8 cellular contexts compared by ENCODE assay signal in genomic region chr4:1348014-1348513, GRCh38. TPM values are rescaled to one million over a fixed set of nuclear protein-coding genes. Genes with fewer than 3 reads are reported as not detected.
A peak's percentile ranks its signal among the peaks of the same experiment; 100 is the strongest.
DNase-seq lines count a peak whose midpoint lies in the region; ATAC-seq and TF ChIP-seq lines count a peak whose summit lies in the region.

No MANE protein-coding gene starts in this region.

- H3K4me2 ChIP-seq in mammary epithelial cell (ENCODE audit: insufficient read depth, low read depth, low read length), result peak overlapping the region; percentile 89

- peak overlapping the region; percentile 65 to 77 (median 67) for H3K4me3 ChIP-seq in mammary epithelial cell (replicated peaks in 1 of 3; ENCODE audit: insufficient read depth in 1 of 3, low read depth in 2 of 3, low read length in 3 of 3)
- H3K4me3 ChIP-seq in mesodermal cell (ENCODE audit: extremely low read depth, insufficient read depth, low read length, poor library complexity, severe bottlenecking), result peak overlapping the region; percentile 67
- H3K4me3 ChIP-seq in vagina, result peak overlapping the region; percentile 76 to 96

- TF ChIP-seq CTCF in mammary epithelial cell (conservative IDR thresholded peaks at IDR 0.05 in 1 of 2, IDR thresholded peaks at IDR 0.05 in 1 of 2; ENCODE audit: extremely low read depth in 1 of 2, insufficient read depth in 1 of 2, low read depth in 1 of 2, low read length in 2 of 2), result no peak
- TF ChIP-seq CTCF in vagina (IDR thresholded peaks at IDR 0.05), result no peak

- 71% methylated on average over 12 of the region's 12 CpGs for WGBS in mammary epithelial cell (ENCODE audit: low coverage, missing lambda C conversion rate)
- WGBS in mesodermal cell (ENCODE audit: insufficient coverage in 2 of 2), 2 experiments, result 83 to 93% methylated on average over 9 to 10 of the region's 12 CpGs

- dilution Hi-C loops in mammary epithelial cell (cut with HindIII; ENCODE audit: low sequenced_read_pairs), result loop anchor here (5.0 kb wide), 2 partner anchors 36 to 39 kb away; no protein-coding TSS in a partner anchor

- H3K36me3 ChIP-seq in mammary epithelial cell (ENCODE audit: insufficient read depth, low read length), result peaks cover 7% of the 10 kb centered on the region
- H3K36me3 ChIP-seq in mesodermal cell (ENCODE audit: control insufficient read depth, insufficient read depth, low read length), result peaks cover 15% of the 10 kb centered on the region
- peaks cover 0 to 13% of the 10 kb centered on the region in 2 donors for H3K36me3 ChIP-seq in vagina

- CTCF ChIA-PET in mammary epithelial cell (lab: Charles Lee; ENCODE audit: low non-redundant PET), result no interaction called here

- TSS peak; percentile 69 for BruUV-seq in mammary epithelial cell (replicated peaks; lab: Mats Ljungman, UMichigan)

- intact Hi-C loops in Right ventricle myocardium inferior (cut with DNase I), result no loop called here
- intact Hi-C loops in left ventricle myocardium superior (cut with micrococcal nuclease), result no loop called here
- intact Hi-C loops in mammary epithelial cell (cut with micrococcal nuclease), result loop anchor here (5.0 to 10.0 kb wide), 2 partner anchors 276 to 377 kb away; partner anchors contain the start of genes TACC3 and TMEM129
- intact Hi-C loops in vagina (cut with DNase I), result no loop called here

- peak overlapping the region; percentile 89 for H3K27ac ChIP-seq in mammary epithelial cell (ENCODE audit: insufficient read depth, low read depth, low read length)
- peak overlapping the region; percentile 95 for H3K27ac ChIP-seq in mesodermal cell (ENCODE audit: low read depth, low read length, severe bottlenecking)
- peak overlapping the region; percentile 94 for H3K27ac ChIP-seq in vagina

- H3K9ac ChIP-seq in mammary epithelial cell (ENCODE audit: insufficient read depth, low read length), result peak overlapping the region; percentile 86

- H3K4me1 ChIP-seq in mammary epithelial cell (ENCODE audit: insufficient read depth, low read length), result peaks cover 25% of the 10 kb centered on the region
- peaks cover 6% of the 10 kb centered on the region for H3K4me1 ChIP-seq in mesodermal cell (ENCODE audit: control insufficient read depth, insufficient read depth, low read length, poor library complexity, severe bottlenecking)
- peaks cover 41% of the 10 kb centered on the region for H3K4me1 ChIP-seq in vagina

- DNase-seq in Right ventricle myocardium inferior (ENCODE audit: missing footprints) (peak; percentile 71), left ventricle myocardium superior (no peak), mammary epithelial cell (no peak), vagina (ENCODE audit: extremely low spot score in 2 of 2) (no peak), NCI-H82 treated with DMSO at 0.1 percent for 48 hours (lab: John Stamatoyannopoulos, UW; ENCODE audit: unreplicated experiment) (no peak)
- no peak for DNase-seq in NK-92 treated with Interleukin-12 subunit alpha and Interleukin-12 subunit beta, amount 100 ng/mL, for 24 hours (lab: John Stamatoyannopoulos, UW)

- no peak for ATAC-seq in Right ventricle myocardium inferior
- no peak for ATAC-seq in left ventricle myocardium superior
- no peak for ATAC-seq in HG02973 (IDR thresholded peaks at IDR 0.05; ENCODE audit: unreplicated experiment)

- no peak for TF ChIP-seq POLR2A in vagina (IDR thresholded peaks at IDR 0.05)

- H3K79me2 ChIP-seq in mammary epithelial cell (ENCODE audit: insufficient read depth, low read length), result peaks cover 34% of the 10 kb centered on the region

- in situ Hi-C loops in mammary epithelial cell (cut with MboI; ENCODE audit: low sequenced_read_pairs in 2 of 2), result loop anchor here in 1 of 2 donors (10.0 kb wide), 1 partner anchor 53 kb away; no protein-coding TSS in a partner anchor

- H3K9me3 ChIP-seq in mammary epithelial cell (replicated peaks; ENCODE audit: insufficient read depth, low read length) (no peaks in the 10 kb centered on the region), mesodermal cell (ENCODE audit: control insufficient read depth, low read length) (peaks cover 2% of the 10 kb centered on the region), vagina (no peaks in the 10 kb centered on the region)

- no peaks in the 10 kb centered on the region for H4K20me1 ChIP-seq in mammary epithelial cell (ENCODE audit: insufficient read depth, low read length)

- H3K27me3 ChIP-seq in mammary epithelial cell (ENCODE audit: insufficient read depth, low read length) (no peaks in the 10 kb centered on the region), vagina (no peaks in the 10 kb centered on the region)

- peak overlapping the region; percentile 67 for H2AFZ ChIP-seq in mammary epithelial cell (ENCODE audit: low read depth, low read length)

RNA-seq across cellular contexts. Expression of gene UVSSA, which starts 1.1 kb away (rescaled TPM):
- total RNA-seq in Right ventricle myocardium inferior (6.5 TPM), left ventricle myocardium superior (5.9 TPM), mammary epithelial cell (10 to 100 TPM; 11.8 to 33.2 TPM), vagina (25.5 TPM)
- 6.2 TPM for polyA plus RNA-seq in mammary epithelial cell
- polyA minus RNA-seq in mammary epithelial cell, result 5.6 TPM
- polyA plus RNA-seq in mesodermal cell (2013, experiment 1 of 2), result 11.6 TPM
- polyA plus RNA-seq in mesodermal cell (2013, experiment 2 of 2), result 10.5 TPM

RNA-seq across cellular contexts. Expression of gene NKX1-1, which starts 58.2 kb away (rescaled TPM):
- total RNA-seq in Right ventricle myocardium inferior (not detected), left ventricle myocardium superior (not detected), mammary epithelial cell (not detected), vagina (not detected)
- polyA plus RNA-seq in mammary epithelial cell, result not detected
- polyA minus RNA-seq in mammary epithelial cell, result not detected
- polyA plus RNA-seq in mesodermal cell (2013, experiment 1 of 2), result not detected
- not detected for polyA plus RNA-seq in mesodermal cell (2013, experiment 2 of 2)

RNA-seq across cellular contexts. Expression of gene MAEA, which starts 58.4 kb away (rescaled TPM):
- total RNA-seq in Right ventricle myocardium inferior (50.4 TPM), left ventricle myocardium superior (49.6 TPM), mammary epithelial cell (100 to 1,000 TPM in 1 of 2 donors, 10 to 100 TPM in 1; 80.4 to 109 TPM), vagina (103 TPM)
- polyA plus RNA-seq in mammary epithelial cell, result 120 TPM
- 86.1 TPM for polyA minus RNA-seq in mammary epithelial cell
- 60.2 TPM for polyA plus RNA-seq in mesodermal cell (2013, experiment 1 of 2)
- polyA plus RNA-seq in mesodermal cell (2013, experiment 2 of 2), result 56.9 TPM
